Comparison of ENCODE assay signal across 8 cellular contexts in the genomic region with DNA sequence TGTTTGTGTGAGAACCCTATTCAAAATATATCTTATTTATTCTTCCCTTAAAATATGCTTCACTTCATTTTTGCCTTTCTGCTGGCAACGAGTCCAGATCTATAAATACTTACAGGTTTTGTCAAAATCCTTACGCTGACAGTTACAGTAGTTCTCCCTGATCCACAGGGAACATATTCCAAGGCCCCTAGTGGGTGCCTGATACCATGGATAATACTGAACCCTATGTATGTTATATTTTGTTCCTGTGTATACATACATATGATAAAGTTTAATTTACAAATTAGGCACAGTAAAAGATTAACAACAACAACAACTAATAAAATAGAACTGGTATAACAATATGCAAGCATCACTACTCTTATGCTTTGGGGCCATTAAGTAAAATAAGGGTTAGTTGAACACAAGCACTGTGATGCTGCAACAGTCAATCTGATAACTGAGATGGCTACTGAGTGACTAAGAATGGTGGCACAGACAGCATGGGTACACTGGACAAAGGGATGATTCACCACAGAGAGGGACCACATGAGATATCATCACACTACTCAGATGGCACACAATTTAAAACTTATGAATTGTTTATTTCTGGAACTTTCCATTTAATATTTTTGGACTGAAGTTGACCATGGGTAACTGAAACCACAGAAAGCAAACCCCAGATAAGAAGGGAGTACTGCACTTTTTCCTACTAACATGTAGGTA. TPM values are rescaled to one million over a fixed set of nuclear protein-coding genes. Genes with fewer than 3 reads are reported as not detected.
DNase-seq lines count a peak whose midpoint lies in the region; ATAC-seq and TF ChIP-seq lines count a peak whose summit lies in the region.

No MANE protein-coding gene starts in this region.

- H3K36me3 Mint-ChIP-seq in MCF 10A (ENCODE audit: insufficient read depth, unreplicated experiment): no peaks in the 10 kb centered on the region

- H3K4me1 ChIP-seq in mammary epithelial cell (ENCODE audit: insufficient read depth, low read length) (peaks cover 10% of the 10 kb centered on the region), esophagus muscularis mucosa (peaks cover 28 to 34% (median 30%) of the 10 kb centered on the region in 4 donors), aorta (ENCODE audit: control insufficient read depth in 1 of 2, insufficient read depth in 2 of 2, low read length in 2 of 2) (peaks cover 10 to 17% of the 10 kb centered on the region in 2 donors)

- ATAC-seq in HG03354 (IDR thresholded peaks at IDR 0.05; ENCODE audit: poor library complexity, severe bottlenecking, unreplicated experiment) (peak; percentile 75), aorta (ENCODE audit: low FRiP score) (no peak)

- no peaks in the 10 kb centered on the region for H3K79me2 ChIP-seq in mammary epithelial cell (ENCODE audit: insufficient read depth, low read length)

- H3K9ac ChIP-seq in mammary epithelial cell (ENCODE audit: insufficient read depth, low read length): no peak overlapping the region

- no peaks in the 10 kb centered on the region for H4K20me1 ChIP-seq in mammary epithelial cell (ENCODE audit: insufficient read depth, low read length)

- H2AFZ ChIP-seq in mammary epithelial cell (ENCODE audit: low read depth, low read length): no peak overlapping the region

- DNase-seq in mammary epithelial cell (peak; percentile 31), MCF 10A (ENCODE audit: unreplicated experiment) (no peak), esophagus muscularis mucosa (ENCODE audit: extremely low spot score) (no peak), aorta (no peak), NCI-H2081 (lab: John Stamatoyannopoulos, UW) (no peak), NCI-H1105 (lab: John Stamatoyannopoulos, UW) (no peak), GM13976 (ENCODE audit: low spot score) (no peak)

- intact Hi-C loops in mammary epithelial cell (cut with micrococcal nuclease): no loop called here
- intact Hi-C loops in MCF 10A (cut with micrococcal nuclease): no loop called here
- intact Hi-C loops in esophagus muscularis mucosa (cut with DNase I): no loop called here
- intact Hi-C loops in aorta (cut with DNase I): no loop called here

- TF ChIP-seq EP300 in esophagus muscularis mucosa (IDR thresholded peaks at IDR 0.05): no peak

- no peak overlapping the region for H3K4me3 Mint-ChIP-seq in MCF 10A (ENCODE audit: unreplicated experiment)

- dilution Hi-C loops in mammary epithelial cell (cut with HindIII; ENCODE audit: low sequenced_read_pairs): no loop called here

- H3K36me3 ChIP-seq in mammary epithelial cell (ENCODE audit: insufficient read depth, low read length): no peaks in the 10 kb centered on the region
- H3K36me3 ChIP-seq in esophagus muscularis mucosa: no peaks in the 10 kb centered on the region
- H3K36me3 ChIP-seq in aorta (ENCODE audit: control insufficient read depth in 1 of 2, insufficient read depth in 2 of 2, low read length in 1 of 2): no peaks in the 10 kb centered on the region

- H3K4me3 ChIP-seq in mammary epithelial cell (replicated peaks in 1 of 3; ENCODE audit: insufficient read depth in 1 of 3, low read depth in 2 of 3, low read length in 3 of 3) (no peak overlapping the region), esophagus muscularis mucosa (no peak overlapping the region), aorta (ENCODE audit: low read length in 2 of 2) (no peak overlapping the region)

- POLR2A ChIA-PET in MCF 10A (lab: Yijun Ruan, JAX): interaction anchor here (0.9 kb wide), 1 partner anchor 29 kb away, joined by 4 read pairs; a partner anchor contains a TSS

- peaks cover 26% of the 10 kb centered on the region for H3K4me1 Mint-ChIP-seq in MCF 10A (ENCODE audit: insufficient read depth, unreplicated experiment)

- H3K27me3 ChIP-seq in mammary epithelial cell (ENCODE audit: insufficient read depth, low read length): no peaks in the 10 kb centered on the region
- no peaks in the 10 kb centered on the region for H3K27me3 ChIP-seq in esophagus muscularis mucosa
- H3K27me3 ChIP-seq in aorta (ENCODE audit: control insufficient read depth in 1 of 2, insufficient read depth in 2 of 2, low read length in 1 of 2): no peaks in the 10 kb centered on the region

- in situ Hi-C loops in mammary epithelial cell (cut with MboI; ENCODE audit: low sequenced_read_pairs in 2 of 2) (no loop called here), GM13976 (cut with MboI; ENCODE audit: low sequenced_read_pairs, unreplicated experiment) (no loop called here)

- no peak for TF ChIP-seq POLR2A in esophagus muscularis mucosa (IDR thresholded peaks at IDR 0.05; ENCODE audit: low read depth)

- no peak overlapping the region for H3K27ac Mint-ChIP-seq in MCF 10A (ENCODE audit: low read depth, unreplicated experiment)

- no peaks in the 10 kb centered on the region for H3K9me3 Mint-ChIP-seq in MCF 10A (ENCODE audit: unreplicated experiment)

- WGBS in mammary epithelial cell (ENCODE audit: low coverage, missing lambda C conversion rate): 98% methylated on average over 2 of the region's 2 CpGs
- 61% methylated on average over 2 of the region's 2 CpGs for WGBS in esophagus muscularis mucosa
- 3 to 9% methylated on average over 2 of the region's 2 CpGs for WGBS in aorta, 2 donors

- CTCF ChIA-PET in mammary epithelial cell (lab: Charles Lee; ENCODE audit: low non-redundant PET): no interaction called here
- CTCF ChIA-PET in MCF 10A (lab: Yijun Ruan, JAX): no interaction called here

- no peaks in the 10 kb centered on the region for H3K27me3 Mint-ChIP-seq in MCF 10A (ENCODE audit: insufficient read depth, unreplicated experiment)

- H3K4me2 ChIP-seq in mammary epithelial cell (ENCODE audit: insufficient read depth, low read depth, low read length): no peak overlapping the region

- TF ChIP-seq CTCF in mammary epithelial cell (conservative IDR thresholded peaks at IDR 0.05 in 1 of 2, IDR thresholded peaks at IDR 0.05 in 1 of 2; ENCODE audit: extremely low read depth in 1 of 2, insufficient read depth in 1 of 2, low read depth in 1 of 2, low read length in 2 of 2) (no peak), MCF 10A (IDR thresholded peaks at IDR 0.05; ENCODE audit: unreplicated experiment) (no peak), esophagus muscularis mucosa (IDR thresholded peaks at IDR 0.05) (no peak), GM13976 (IDR thresholded peaks at IDR 0.05; ENCODE audit: borderline replicate concordance, control extremely low read depth, extremely low read depth, insufficient read depth, missing control alignments) (no peak)

- BruUV-seq in mammary epithelial cell (replicated peaks; lab: Mats Ljungman, UMichigan) (no TSS peak), MCF 10A (replicated peaks; lab: Mats Ljungman, UMichigan) (no TSS peak)

- H3K9me3 ChIP-seq in mammary epithelial cell (replicated peaks; ENCODE audit: insufficient read depth, low read length) (no peaks in the 10 kb centered on the region), esophagus muscularis mucosa (no peaks in the 10 kb centered on the region), aorta (ENCODE audit: control insufficient read depth, low read length) (no peaks in the 10 kb centered on the region)

- H3K27ac ChIP-seq in mammary epithelial cell (ENCODE audit: insufficient read depth, low read depth, low read length) (no peak overlapping the region), esophagus muscularis mucosa (replicated peaks in 1 of 4) (peak overlapping the region in 3 of 4 donors; percentile 8 to 22 (median 16)), aorta (ENCODE audit: low read depth in 1 of 2, low read length in 2 of 2) (peak overlapping the region; percentile 44 to 67)

RNA-seq across cellular contexts. Expression of a gene that starts 29.4 kb away (rescaled TPM):
- 10 to 100 TPM; 17.6 to 22.5 TPM for total RNA-seq in mammary epithelial cell
- polyA plus RNA-seq in mammary epithelial cell: 13.4 TPM
- 35.9 TPM for polyA minus RNA-seq in mammary epithelial cell
- total RNA-seq in MCF 10A (2022): 25.8 and 34.6 TPM in 2 replicates
- total RNA-seq in esophagus muscularis mucosa: 10 to 100 TPM; 41.6 to 62.7 (median 52.6) TPM
- total RNA-seq in aorta: 100 to 1,000 TPM in 1 of 2 donors, 10 to 100 TPM in 1; 77.7 to 145 TPM
- polyA plus RNA-seq in aorta: 100 to 1,000 TPM in 1 of 2 donors, 10 to 100 TPM in 1; 47.1 to 115 TPM
